11 cellular contexts compared by ENCODE assay signal in the genomic region with DNA sequence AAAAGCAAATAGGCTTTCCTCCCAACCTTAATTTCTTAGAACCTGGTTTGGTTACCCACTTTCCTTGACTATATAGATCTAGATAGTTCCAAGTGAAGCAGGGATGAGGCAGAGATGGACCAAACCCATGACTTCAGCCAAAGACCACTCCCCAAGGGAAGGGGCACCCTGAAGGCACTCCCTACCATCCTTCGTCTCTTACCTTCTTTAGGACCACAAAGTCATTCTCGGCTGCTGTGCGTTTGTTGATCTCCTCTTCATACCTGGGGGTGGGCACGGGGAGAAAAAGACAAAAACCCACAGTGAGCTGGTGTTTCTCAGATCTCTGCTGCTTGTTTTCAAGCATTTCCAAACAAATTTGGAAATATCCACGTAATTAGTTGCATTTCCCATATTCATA. TPM values are rescaled to one million over a fixed set of nuclear protein-coding genes. Genes with fewer than 3 reads are reported as not detected.
"Had no signal": no experiment of that assay in that cellular context is flagged by ENCODE, and none has a peak within 500 bp of the region (broad histone marks: within the 10 kb centered on the region; RNA-seq: fewer than 3 reads in every experiment).

No MANE protein-coding gene starts in this region.

- H2AFZ ChIP-seq: GM23248 had no signal

- H3K9me3 ChIP-seq: HAP-1 had no signal

- H3K27ac ChIP-seq: GM23248 had no signal

- DNase-seq: GM23248, GOT3, H7, HFFc6, IMR-90, KG1 had no signal

- H3K4me1 ChIP-seq: HAP-1 had no signal

- ATAC-seq: HCT116, K562 had no signal

- H3K36me3 ChIP-seq: HAP-1 had no signal

- H3K4me3 ChIP-seq: GM23248, HAP-1, K562 had no signal

RNA-seq across cellular contexts. Expression of gene KRT4, which starts 3.4 kb away (rescaled TPM):
- total RNA-seq: H4, H7, HT-29, K562 had no signal
- polyA plus RNA-seq: GM23248, K562 had no signal

RNA-seq across cellular contexts. Expression of gene KRT3, which starts 14.6 kb away (rescaled TPM):
- total RNA-seq: GM23248, H4, H7, HFFc6, HT-29, IMR-90, K562 had no signal
- polyA plus RNA-seq: GM23248, IMR-90, K562 had no signal

RNA-seq across cellular contexts. Expression of gene KRT79, which starts 23.6 kb away (rescaled TPM):
- total RNA-seq: GM23248, H4, H7, HFFc6, HT-29 had no signal

RNA-seq across cellular contexts. Expression of gene KRT76, which starts 33.4 kb away (rescaled TPM):
- total RNA-seq: GM23248, H4, H7, HFFc6, HT-29, IMR-90, K562 had no signal
- polyA plus RNA-seq: GM23248, IMR-90, K562 had no signal

RNA-seq across cellular contexts. Expression of gene KRT78, which starts 38.2 kb away (rescaled TPM):
- total RNA-seq: GM23248, H4, H7, HT-29, IMR-90, K562 had no signal
- polyA plus RNA-seq: GM23248, IMR-90, K562 had no signal
